In the genomic region with DNA sequence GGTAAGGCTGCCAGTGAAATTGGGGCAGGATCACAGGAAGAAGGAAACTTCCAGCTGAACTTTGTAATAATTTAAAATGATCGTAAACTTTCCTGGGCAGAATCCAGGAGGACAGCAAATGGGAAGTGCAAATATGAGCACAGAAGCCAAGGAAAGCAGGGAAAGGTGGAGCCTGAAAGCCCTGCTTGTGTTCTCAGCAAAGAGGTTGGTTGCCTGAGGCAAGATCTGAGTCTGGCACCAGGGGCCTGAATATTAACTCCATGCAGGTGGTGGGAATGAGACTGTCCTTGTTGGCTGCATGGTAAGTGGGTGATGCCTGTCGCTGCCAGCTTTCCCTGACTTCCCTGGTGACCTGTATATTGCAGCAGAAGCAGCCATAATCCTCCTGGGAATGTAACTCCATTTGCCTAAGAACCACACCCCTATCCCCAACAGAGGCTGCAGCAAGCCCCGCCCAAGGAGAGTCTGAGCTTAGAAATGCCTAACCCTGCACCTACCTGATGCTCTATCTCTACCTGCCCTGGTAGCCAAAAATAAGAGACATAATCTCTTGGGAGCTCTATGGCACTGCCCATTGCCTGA, we compare ENCODE assay signal across 25 cellular contexts.
A peak's percentile ranks its signal among the peaks of the same experiment; 100 is the strongest.
DNase-seq lines count a peak whose midpoint lies in the region; ATAC-seq and TF ChIP-seq lines count a peak whose summit lies in the region.
"Had no signal": no experiment of that assay in that cellular context is flagged by ENCODE, and none has a peak within 500 bp of the region (broad histone marks: within the 10 kb centered on the region; RNA-seq: fewer than 3 reads in every experiment).

No MANE protein-coding gene starts in this region.

- H3K27me3 ChIP-seq in endodermal cell (ENCODE audit: control insufficient read depth, insufficient read depth, low read length, poor library complexity, severe bottlenecking) = no peaks in the 10 kb centered on the region
- H3K27me3 ChIP-seq in neural progenitor cell = no peaks in the 10 kb centered on the region
- H3K27me3 ChIP-seq: Peyer's patch had no signal

- H3K27ac Mint-ChIP-seq in endodermal cell (no peak overlapping the region), neural progenitor cell (no peak overlapping the region)
- H3K27ac Mint-ChIP-seq: CD14-positive monocyte; CD8-positive, alpha-beta memory T cell had no signal

- H3K27ac ChIP-seq in endodermal cell (ENCODE audit: low read depth, low read length) (no peak overlapping the region), neural progenitor cell (no peak overlapping the region)
- H3K27ac ChIP-seq: A549, Peyer's patch had no signal

- H3K9me3 Mint-ChIP-seq in endodermal cell (peaks cover 52% of the 10 kb centered on the region), neural progenitor cell (no peaks in the 10 kb centered on the region)

- H3K9me3 ChIP-seq in endodermal cell (ENCODE audit: control insufficient read depth, low read length) (no peaks in the 10 kb centered on the region), neural progenitor cell (ENCODE audit: low read depth) (no peaks in the 10 kb centered on the region)
- H3K9me3 ChIP-seq: A549, Peyer's patch had no signal

- no peak for ATAC-seq in GM18517 (IDR thresholded peaks at IDR 0.05; ENCODE audit: unreplicated experiment)
- ATAC-seq: A549 had no signal

- H3K27me3 Mint-ChIP-seq in endodermal cell (ENCODE audit: insufficient read depth) = no peaks in the 10 kb centered on the region
- no peaks in the 10 kb centered on the region for H3K27me3 Mint-ChIP-seq in neural progenitor cell (ENCODE audit: insufficient read depth, low read depth)

- H3F3A ChIP-seq in neural progenitor cell (ENCODE audit: low read depth) = no peaks in the 10 kb centered on the region

- intact Hi-C loops in head of caudate nucleus (cut with DNase I) = no loop called here

- no peak overlapping the region for H3K4me3 ChIP-seq in LNCaP clone FGC (ENCODE audit: low read depth, low read length)
- H3K4me3 ChIP-seq in endodermal cell (ENCODE audit: low read length) = no peak overlapping the region
- H3K4me3 ChIP-seq in neural progenitor cell = no peak overlapping the region
- H3K4me3 ChIP-seq: A549, Peyer's patch had no signal

- peak; percentile 2 for DNase-seq in NCI-H748 (lab: John Stamatoyannopoulos, UW; ENCODE audit: unreplicated experiment)
- DNase-seq in NCI-H748 treated with DMSO at 0.1 percent for 48 hours (lab: John Stamatoyannopoulos, UW) = no peak
- peak; percentile 59 for DNase-seq in LNCaP clone FGC (ENCODE audit: low read depth)
- DNase-seq in endodermal cell = peak; percentile 44
- peak; percentile 2 for DNase-seq in neural progenitor cell (ENCODE audit: low spot score)
- DNase-seq in NCI-H510A treated with DMSO at 0.1 percent for 48 hours (lab: John Stamatoyannopoulos, UW) = no peak
- no peak for DNase-seq in head of caudate nucleus
- DNase-seq: AML-193; CD8-positive, alpha-beta memory T cell; DMS 273 treated with DMSO at 0.1 percent for 48 hours; DMS79; EL; GF-D8; Karpas-422; NCI-H1092 treated with DMSO at 0.1 percent for 48 hours; NCI-H1436 treated with DMSO at 0.1 percent for 48 hours; NCI-H2029; NCI-H446 treated with DMSO at 0.1 percent for 48 hours; NCI-H82; Peyer's patch; SHP77 treated with DMSO at 0.1 percent for 48 hours; T-helper 1 cell had no signal

- TF ChIP-seq CTCF in LNCaP clone FGC (IDR thresholded peaks at IDR 0.05; ENCODE audit: control insufficient read depth, extremely low read depth, insufficient read depth) = no peak
- TF ChIP-seq CTCF in endodermal cell (conservative IDR thresholded peaks at IDR 0.05) = no peak
- TF ChIP-seq CTCF in neural progenitor cell (IDR thresholded peaks at IDR 0.05) = no peak

- no peaks in the 10 kb centered on the region for H3K36me3 Mint-ChIP-seq in endodermal cell (ENCODE audit: low read depth)
- H3K36me3 Mint-ChIP-seq in neural progenitor cell = no peaks in the 10 kb centered on the region
- H3K36me3 Mint-ChIP-seq: CD14-positive monocyte; CD8-positive, alpha-beta memory T cell had no signal

- 90% methylated on average over 3 of the region's 3 CpGs; no CpG with 5 or more reads in 1 of the 2 experiments for WGBS in endodermal cell (ENCODE audit: insufficient coverage in 1 of 2, insufficient read length in 1 of 2), 2 experiments

- no peaks in the 10 kb centered on the region for H3K36me3 ChIP-seq in endodermal cell (ENCODE audit: control insufficient read depth, insufficient read depth, low read length)
- no peaks in the 10 kb centered on the region for H3K36me3 ChIP-seq in neural progenitor cell
- H3K36me3 ChIP-seq: Peyer's patch had no signal

- H3K4me1 Mint-ChIP-seq in endodermal cell (no peaks in the 10 kb centered on the region), neural progenitor cell (no peaks in the 10 kb centered on the region)
- H3K4me1 Mint-ChIP-seq: CD14-positive monocyte; CD8-positive, alpha-beta memory T cell had no signal

- no peak overlapping the region for H3K4me3 Mint-ChIP-seq in endodermal cell
- H3K4me3 Mint-ChIP-seq in neural progenitor cell = no peak overlapping the region
- H3K4me3 Mint-ChIP-seq: CD14-positive monocyte; CD8-positive, alpha-beta memory T cell had no signal

- H3K4me2 ChIP-seq in neural progenitor cell = no peak overlapping the region
- H3K4me2 ChIP-seq: A549 had no signal

- no peaks in the 10 kb centered on the region for H3K79me2 ChIP-seq in neural progenitor cell (ENCODE audit: low read depth)

- H4K20me1 ChIP-seq in neural progenitor cell (ENCODE audit: low read depth) = no peaks in the 10 kb centered on the region

- no peak overlapping the region for H2AFZ ChIP-seq in neural progenitor cell (replicated peaks)

- H3K4me1 ChIP-seq in endodermal cell (ENCODE audit: control insufficient read depth, insufficient read depth, low read length) (no peaks in the 10 kb centered on the region), neural progenitor cell (no peaks in the 10 kb centered on the region)
- H3K4me1 ChIP-seq: A549, Peyer's patch had no signal

- no peak overlapping the region for H3K9ac ChIP-seq in endodermal cell (ENCODE audit: extremely low read depth, low read length, poor library complexity, severe bottlenecking)
- no peak overlapping the region for H3K9ac ChIP-seq in neural progenitor cell

Comparison
In these comparisons a context has a peak if more than half of its experiments do, and no peak if none do; other contexts are left out.
1. DNase-seq: peak in NCI-H748 (single experiment), LNCaP clone FGC (single experiment), endodermal cell (single experiment) and neural progenitor cell (single experiment); none in NCI-H748 treated with DMSO at 0.1 percent for 48 hours (single experiment), NCI-H510A treated with DMSO at 0.1 percent for 48 hours (single experiment) and head of caudate nucleus (0 of 42).